17 cellular contexts compared by ENCODE assay signal in the genomic region with DNA sequence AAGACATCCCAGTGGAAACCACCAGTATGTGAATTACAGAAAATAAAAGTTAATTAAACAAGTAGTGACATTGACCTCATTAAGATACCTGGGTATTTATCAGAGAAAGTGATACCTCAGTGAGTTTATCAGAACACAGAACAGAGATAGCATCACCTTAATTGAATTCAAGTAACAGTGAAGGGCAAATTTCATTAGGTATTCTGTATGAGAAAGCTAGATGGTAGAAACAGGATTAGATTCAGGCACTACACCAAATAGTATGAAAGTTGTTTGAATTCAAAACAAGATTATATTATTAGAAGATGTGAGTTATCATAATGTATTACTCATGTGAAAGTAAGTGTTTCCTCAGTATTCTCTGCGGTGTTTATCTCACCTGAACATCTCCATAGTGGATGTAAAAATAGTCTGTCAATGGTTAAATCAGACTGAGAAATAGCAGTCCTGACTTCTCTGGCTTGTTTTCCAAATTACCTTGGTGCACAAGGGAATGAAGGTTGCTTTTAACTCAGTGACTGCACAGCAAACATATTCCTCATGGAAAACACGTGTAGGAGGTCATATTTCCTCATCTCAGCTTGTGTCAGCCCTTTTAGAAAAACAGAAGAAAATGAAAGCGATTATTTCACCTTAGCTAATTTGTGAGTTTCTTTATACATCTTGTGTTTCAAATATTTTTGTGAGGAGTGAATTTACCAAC.
DNase-seq lines count a peak whose midpoint lies in the region; TF ChIP-seq lines count a peak whose summit lies in the region.
"Had no signal": no experiment of that assay in that cellular context is flagged by ENCODE, and none has a peak within 500 bp of the region (broad histone marks: within the 10 kb centered on the region; RNA-seq: fewer than 3 reads in every experiment).

No MANE protein-coding gene starts in this region.

- CTCF ChIA-PET in Caco-2 (lab: Charles Lee), result no interaction called here

- intact Hi-C loops in uterus (cut with DNase I; ENCODE audit: low total_unique reads), result no loop called here
- intact Hi-C loops in Caco-2 (cut with micrococcal nuclease; ENCODE audit: unreplicated experiment), result loop anchor here (1.0 kb wide), 1 partner anchor 488 kb away; no protein-coding TSS in a partner anchor

- DNase-seq in HFF-Myc (ENCODE audit: extremely low read depth, low read depth) (peak; percentile 20), adipocyte (ENCODE audit: low read depth) (peak; percentile 43), iris pigment epithelial cell (ENCODE audit: low read depth) (peak; percentile 35), uterus (no peak), Caco-2 (no peak), KG1 (lab: John Stamatoyannopoulos, UW) (no peak)
- no peak for DNase-seq in NK-92 treated with Interleukin-12 subunit alpha and Interleukin-12 subunit beta, amount 100 ng/mL, for 24 hours (lab: John Stamatoyannopoulos, UW)
- DNase-seq: C1 segment of cervical spinal cord; CD8-positive, alpha-beta memory T cell; DMS79; NCI-H1436; NCI-H1930; NCI-H345; NCI-H526; Peyer's patch had no signal

- no peak for TF ChIP-seq CTCF in HFF-Myc (IDR thresholded peaks at IDR 0.05; ENCODE audit: low read depth, low read length, missing control alignments)
- TF ChIP-seq CTCF in uterus (IDR thresholded peaks at IDR 0.05), result no peak
- no peak for TF ChIP-seq CTCF in Caco-2 (IDR thresholded peaks at IDR 0.05; ENCODE audit: insufficient read depth in 1 of 2, low read depth in 1 of 2, low read length in 1 of 2, severe bottlenecking in 1 of 2, unreplicated experiment in 1 of 2)

- no peaks in the 10 kb centered on the region for H3K9me3 ChIP-seq in adipocyte (ENCODE audit: control insufficient read depth, low read length)
- no peaks in the 10 kb centered on the region for H3K9me3 ChIP-seq in uterus
- H3K9me3 ChIP-seq in Caco-2, result no peaks in the 10 kb centered on the region
- H3K9me3 ChIP-seq: A549, Peyer's patch, SJSA1 had no signal

- peaks cover 3% of the 10 kb centered on the region for H3K27me3 Mint-ChIP-seq in Caco-2 (ENCODE audit: insufficient read depth, unreplicated experiment)
- H3K27me3 Mint-ChIP-seq: CD8-positive, alpha-beta memory T cell had no signal

- no peak overlapping the region for H3K4me3 ChIP-seq in HFF-Myc (replicated peaks; ENCODE audit: low read depth, low read length)
- H3K4me3 ChIP-seq in adipocyte (ENCODE audit: low read length), result no peak overlapping the region
- no peak overlapping the region for H3K4me3 ChIP-seq in uterus
- no peak overlapping the region for H3K4me3 ChIP-seq in Caco-2 (ENCODE audit: low read depth, low read length)
- H3K4me3 ChIP-seq: A549, Peyer's patch, SJSA1 had no signal

- no peak overlapping the region for H3K4me3 Mint-ChIP-seq in Caco-2 (ENCODE audit: unreplicated experiment)
- H3K4me3 Mint-ChIP-seq: CD8-positive, alpha-beta memory T cell had no signal

- no peaks in the 10 kb centered on the region for H3K4me1 Mint-ChIP-seq in Caco-2 (ENCODE audit: low read depth, unreplicated experiment)
- H3K4me1 Mint-ChIP-seq: CD8-positive, alpha-beta memory T cell had no signal

- H3K9ac ChIP-seq in adipocyte (ENCODE audit: low read length), result no peak overlapping the region

- no peak overlapping the region for H3K27ac Mint-ChIP-seq in Caco-2 (ENCODE audit: unreplicated experiment)
- H3K27ac Mint-ChIP-seq: CD8-positive, alpha-beta memory T cell had no signal

- no peaks in the 10 kb centered on the region for H3K36me3 Mint-ChIP-seq in Caco-2 (ENCODE audit: insufficient read depth, unreplicated experiment)
- H3K36me3 Mint-ChIP-seq: CD8-positive, alpha-beta memory T cell had no signal

- TF ChIP-seq POLR2A in uterus (IDR thresholded peaks at IDR 0.05), result no peak

- no peaks in the 10 kb centered on the region for H3K27me3 ChIP-seq in adipocyte (replicated peaks; ENCODE audit: control insufficient read depth, insufficient read depth, low read length)
- H3K27me3 ChIP-seq in uterus, result no peaks in the 10 kb centered on the region
- H3K27me3 ChIP-seq in Caco-2 (replicated peaks; ENCODE audit: control insufficient read depth, insufficient read depth, low read length), result no peaks in the 10 kb centered on the region
- H3K27me3 ChIP-seq: Peyer's patch, SJSA1 had no signal

- no TSS peak for BruUV-seq in Caco-2 (replicated peaks; lab: Mats Ljungman, UMichigan)

- H3K9me3 Mint-ChIP-seq in Caco-2 (ENCODE audit: unreplicated experiment), result no peaks in the 10 kb centered on the region

- POLR2A ChIA-PET in Caco-2 (lab: Charles Lee), result no interaction called here

- H3K36me3 ChIP-seq in adipocyte (ENCODE audit: control insufficient read depth, insufficient read depth, low read length, severe bottlenecking) (no peaks in the 10 kb centered on the region), uterus (no peaks in the 10 kb centered on the region), Caco-2 (ENCODE audit: control insufficient read depth, insufficient read depth, low read length) (no peaks in the 10 kb centered on the region)
- H3K36me3 ChIP-seq: Peyer's patch, SJSA1 had no signal

- H3K27ac ChIP-seq in uterus, result peak overlapping the region; percentile 5 to 52
- H3K27ac ChIP-seq: A549, Peyer's patch, SJSA1 had no signal

- peaks cover 39% of the 10 kb centered on the region for H3K4me1 ChIP-seq in adipocyte (ENCODE audit: control insufficient read depth, insufficient read depth, low read length)
- H3K4me1 ChIP-seq in uterus, result peaks cover 0 to 4% of the 10 kb centered on the region in 2 donors
- no peaks in the 10 kb centered on the region for H3K4me1 ChIP-seq in Caco-2
- H3K4me1 ChIP-seq: A549, Peyer's patch had no signal

Comparison
In these comparisons a context has a peak if more than half of its experiments do, and no peak if none do; other contexts are left out.
1. DNase-seq: peak in HFF-Myc (single experiment), adipocyte (single experiment) and iris pigment epithelial cell (single experiment); none in uterus (0 of 2), Caco-2 (0 of 2), NK-92 treated with Interleukin-12 subunit alpha and Interleukin-12 subunit beta, amount 100 ng/mL, for 24 hours (single experiment) and KG1 (single experiment).